1 cellular context compared by ENCODE assay signal in genomic region chr5:151627650-151628049, GRCh38.
TF ChIP-seq lines count a peak whose summit lies in the region.

No MANE protein-coding gene starts in this region.

TF ChIP-seq in endothelial cell of umbilical vein, 7 proteins besides CTCF, POLR2A, EP300 and RAD21 (continued from another document):
- TF ChIP-seq JUN (IDR thresholded peaks at IDR 0.05; ENCODE audit: borderline replicate concordance, insufficient read depth, insufficient read length, low read depth): no peak
- TF ChIP-seq GATA2 (IDR thresholded peaks at IDR 0.05; ENCODE audit: insufficient read depth, insufficient read length, low read depth, low read length): no peak
- no peak for TF ChIP-seq POLR2AphosphoS5 (IDR thresholded peaks at IDR 0.05; ENCODE audit: insufficient read depth, low read depth, low read length)
- TF ChIP-seq EZH2 (IDR thresholded peaks at IDR 0.05; ENCODE audit: borderline replicate concordance, low read depth, low read length, severe bottlenecking): no peak
- no peak for TF ChIP-seq MAX (IDR thresholded peaks at IDR 0.05; ENCODE audit: insufficient read depth, insufficient read length)
- TF ChIP-seq MYC (IDR thresholded peaks at IDR 0.05; ENCODE audit: low read depth, low read length): no peak
